ENCODE assay signal across 13 cellular contexts in genomic region chr19:43789029-43789428, GRCh38. TPM values are rescaled to one million over a fixed set of nuclear protein-coding genes. Genes with fewer than 3 reads are reported as not detected.
DNase-seq lines count a peak whose midpoint lies in the region; ATAC-seq and TF ChIP-seq lines count a peak whose summit lies in the region.
"Had no signal": no experiment of that assay in that cellular context is flagged by ENCODE, and none has a peak within 500 bp of the region (broad histone marks: within the 10 kb centered on the region; RNA-seq: fewer than 3 reads in every experiment).

No MANE protein-coding gene starts in this region.

- no peak for ATAC-seq in GM19351 (IDR thresholded peaks at IDR 0.05; ENCODE audit: unreplicated experiment)
- ATAC-seq: naive thymus-derived CD4-positive, alpha-beta T cell had no signal

- peak; percentile 26 for DNase-seq in activated CD4-positive, alpha-beta T cell treated with anti-CD3 and anti-CD28 coated beads for 48 hours
- DNase-seq in activated CD4-positive, alpha-beta T cell treated with anti-CD3 and anti-CD28 coated beads, Interleukin-2, amount 50 U/mL, for 4 hours = no peak
- DNase-seq in MV-4-11 (lab: John Stamatoyannopoulos, UW) (peak; percentile 75), choroid plexus epithelial cell (ENCODE audit: low read depth) (peak; percentile 76), nephron progenitor cell (peak; percentile 60), NCI-H446 treated with DMSO at 0.1 percent for 48 hours (lab: John Stamatoyannopoulos, UW) (no peak), occipital lobe (lab: John Stamatoyannopoulos, UW) (no peak)
- DNase-seq: activated gamma-delta T cell; GF-D8; naive thymus-derived CD4-positive, alpha-beta T cell; NCI-H1417; spleen had no signal

- TF ChIP-seq CTCF in choroid plexus epithelial cell (conservative IDR thresholded peaks at IDR 0.05; ENCODE audit: low read depth, low read length) (no peak), nephron progenitor cell (IDR thresholded peaks at IDR 0.05) (no peak)

- H3K27me3 Mint-ChIP-seq in nephron progenitor cell (ENCODE audit: low read depth, poor library complexity) = peaks cover 59% of the 10 kb centered on the region

- no peak overlapping the region for H3K4me3 ChIP-seq in choroid plexus epithelial cell (ENCODE audit: low read depth, low read length)
- H3K4me3 ChIP-seq: spleen had no signal

- no peak overlapping the region for H3K27ac Mint-ChIP-seq in nephron progenitor cell
- H3K27ac Mint-ChIP-seq: naive thymus-derived CD4-positive, alpha-beta T cell had no signal

- no peak overlapping the region for H3K4me3 Mint-ChIP-seq in nephron progenitor cell
- H3K4me3 Mint-ChIP-seq: naive thymus-derived CD4-positive, alpha-beta T cell had no signal

- H3K36me3 Mint-ChIP-seq in nephron progenitor cell (ENCODE audit: low read depth) = no peaks in the 10 kb centered on the region
- H3K36me3 Mint-ChIP-seq: naive thymus-derived CD4-positive, alpha-beta T cell had no signal

- no peaks in the 10 kb centered on the region for H3K9me3 Mint-ChIP-seq in nephron progenitor cell

- H3K4me1 Mint-ChIP-seq in nephron progenitor cell = peaks cover 4% of the 10 kb centered on the region

RNA-seq across cellular contexts. Expression of gene KCNN4, which starts 8.3 kb away (rescaled TPM):
- 0.16 TPM for total RNA-seq in occipital lobe

RNA-seq across cellular contexts. Expression of gene LYPD5, which starts 13.2 kb away (rescaled TPM):
- 1.6 TPM for total RNA-seq in occipital lobe

RNA-seq across cellular contexts. Expression of gene SMG9, which starts 34.3 kb away (rescaled TPM):
- total RNA-seq in occipital lobe = 6.4 TPM

RNA-seq across cellular contexts. Expression of gene ZNF283, which starts 38.1 kb away (rescaled TPM):
- 44.8 TPM for total RNA-seq in occipital lobe

Comparison
In these comparisons a context has a peak if more than half of its experiments do, and no peak if none do; other contexts are left out.
1. DNase-seq: peak in activated CD4-positive, alpha-beta T cell treated with anti-CD3 and anti-CD28 coated beads for 48 hours (single experiment), MV-4-11 (single experiment), choroid plexus epithelial cell (single experiment) and nephron progenitor cell (single experiment); none in activated CD4-positive, alpha-beta T cell treated with anti-CD3 and anti-CD28 coated beads, Interleukin-2, amount 50 U/mL, for 4 hours (0 of 2), NCI-H446 treated with DMSO at 0.1 percent for 48 hours (single experiment) and occipital lobe (single experiment).